22 cellular contexts compared by ENCODE assay signal in the genomic region with DNA sequence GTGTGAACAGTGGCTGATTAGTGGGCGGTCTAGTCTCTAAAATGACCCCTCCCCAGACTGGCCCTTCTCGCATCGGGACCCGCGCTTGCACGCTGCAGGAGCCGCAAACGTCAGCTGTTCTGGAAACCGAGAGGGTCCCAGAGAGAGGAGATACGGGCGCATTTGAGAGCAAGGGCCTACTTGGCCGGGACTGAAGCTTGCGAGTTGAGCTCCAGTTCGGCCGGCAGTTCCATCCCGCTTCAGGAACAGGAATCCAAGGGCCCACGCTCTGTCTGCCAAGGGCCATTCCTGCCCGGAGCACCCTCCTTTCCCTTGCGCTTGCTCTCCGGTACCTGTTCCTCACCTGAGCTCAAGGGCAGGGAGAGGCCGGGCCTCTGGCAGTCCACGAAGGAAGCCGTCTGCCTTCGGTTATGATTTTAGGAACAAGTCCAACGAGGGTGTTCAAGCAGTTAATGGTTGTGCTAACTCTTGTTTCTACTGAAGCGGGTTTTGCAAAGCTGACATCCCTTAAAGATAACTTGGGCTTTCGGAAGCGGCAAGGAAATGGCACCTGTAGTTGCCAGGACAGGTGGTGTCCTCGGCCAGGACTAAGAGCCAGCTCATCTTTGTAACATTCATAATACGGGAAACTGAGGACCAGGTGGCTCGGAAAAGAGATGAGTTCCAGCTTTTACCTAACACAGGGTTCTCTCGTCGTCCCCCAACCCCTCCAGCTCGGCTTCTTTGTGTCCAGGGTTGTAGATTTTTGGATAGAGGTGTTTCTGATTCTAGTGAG. TPM values are rescaled to one million over a fixed set of nuclear protein-coding genes. Genes with fewer than 3 reads are reported as not detected.
DNase-seq lines count a peak whose midpoint lies in the region; ATAC-seq and TF ChIP-seq lines count a peak whose summit lies in the region.
"Had no signal": no experiment of that assay in that cellular context is flagged by ENCODE, and none has a peak within 500 bp of the region (broad histone marks: within the 10 kb centered on the region; RNA-seq: fewer than 3 reads in every experiment).

No MANE protein-coding gene starts in this region.

- H2AFZ ChIP-seq in SK-N-SH (ENCODE audit: low read depth) (no peak overlapping the region), neural cell (ENCODE audit: low read depth, low read length) (no peak overlapping the region)

- no peaks in the 10 kb centered on the region for H3K9me2 ChIP-seq in SK-N-SH
- H3K9me2 ChIP-seq in neural cell (ENCODE audit: insufficient read depth, low read length) = no peaks in the 10 kb centered on the region

- H3F3A ChIP-seq in SK-N-SH (replicated peaks; ENCODE audit: insufficient read depth) (peaks cover 2% of the 10 kb centered on the region), neural cell (ENCODE audit: insufficient read depth, low read length, poor library complexity, severe bottlenecking) (peaks cover 8% of the 10 kb centered on the region)

- H3K79me2 ChIP-seq in SK-N-SH (ENCODE audit: insufficient read depth) (no peaks in the 10 kb centered on the region), neural cell (replicated peaks; ENCODE audit: insufficient read depth, low read length) (peaks cover 90% of the 10 kb centered on the region)

- no peak overlapping the region for H3K4me2 ChIP-seq in SK-N-SH
- H3K4me2 ChIP-seq in neural cell (ENCODE audit: low read length) = no peak overlapping the region

- no peak overlapping the region for H3K4me3 Mint-ChIP-seq in endothelial cell (ENCODE audit: unreplicated experiment)
- H3K4me3 Mint-ChIP-seq: activated CD4-positive, alpha-beta memory T cell treated with anti-CD3 and anti-CD28 coated beads, Interleukin-2, amount 10 ng/mL, durations not matched to agents 7 days and 5 days had no signal

- no peaks in the 10 kb centered on the region for H4K20me1 ChIP-seq in SK-N-SH (ENCODE audit: insufficient read depth)
- H4K20me1 ChIP-seq in neural cell (ENCODE audit: insufficient read depth) = no peaks in the 10 kb centered on the region

- no peaks in the 10 kb centered on the region for H3K9me3 Mint-ChIP-seq in endothelial cell (ENCODE audit: unreplicated experiment)
- H3K9me3 Mint-ChIP-seq: activated CD4-positive, alpha-beta memory T cell treated with anti-CD3 and anti-CD28 coated beads, Interleukin-2, amount 10 ng/mL, durations not matched to agents 7 days and 5 days had no signal

- peaks cover 23% of the 10 kb centered on the region for H3K4me1 Mint-ChIP-seq in endothelial cell (ENCODE audit: unreplicated experiment)

- TF ChIP-seq RAD21 in SK-N-SH (IDR thresholded peaks at IDR 0.05; ENCODE audit: low read length) = no peak
- no peak for TF ChIP-seq RAD21 in neural cell (conservative IDR thresholded peaks at IDR 0.05)

- no peak for TF ChIP-seq POLR2A in esophagus muscularis mucosa (IDR thresholded peaks at IDR 0.05; ENCODE audit: low read depth)

- no peak overlapping the region for H3K27ac ChIP-seq in SK-N-SH (ENCODE audit: low read depth in 2 of 2, low read length in 1 of 2)
- H3K27ac ChIP-seq in neural cell (ENCODE audit: low read length) = peak overlapping the region; percentile 23
- H3K27ac ChIP-seq in esophagus muscularis mucosa (replicated peaks in 1 of 4) = no peak overlapping the region
- H3K27ac ChIP-seq: 22Rv1, body of pancreas, C4-2B, colonic mucosa, gastrocnemius medialis, lower lobe of right lung, thyroid gland, VCaP had no signal

- H3K9me3 ChIP-seq in SK-N-SH (no peaks in the 10 kb centered on the region), neural cell (ENCODE audit: low read length) (peaks cover 4% of the 10 kb centered on the region), esophagus muscularis mucosa (no peaks in the 10 kb centered on the region)
- H3K9me3 ChIP-seq: body of pancreas, colonic mucosa, gastrocnemius medialis, lower lobe of right lung, thyroid gland had no signal

- no peaks in the 10 kb centered on the region for H3K36me3 Mint-ChIP-seq in endothelial cell (ENCODE audit: low read depth, unreplicated experiment)

- no peak for TF ChIP-seq EP300 in SK-N-SH (IDR thresholded peaks at IDR 0.05; ENCODE audit: borderline replicate concordance in 1 of 2, low read depth in 1 of 2, low read length in 1 of 2)
- TF ChIP-seq EP300 in neural cell (conservative IDR thresholded peaks at IDR 0.05; ENCODE audit: poor library complexity, severe bottlenecking) = no peak
- no peak for TF ChIP-seq EP300 in esophagus muscularis mucosa (IDR thresholded peaks at IDR 0.05)

- intact Hi-C loops in esophagus muscularis mucosa (cut with DNase I) = no loop called here

- H3K4me1 ChIP-seq in SK-N-SH (ENCODE audit: control insufficient read depth in 1 of 2, insufficient read depth in 2 of 2, low read depth in 1 of 2, low read length in 1 of 2) (peaks cover 0 to 14% of the 10 kb centered on the region in 2 experiments; a peak in 1 of 4 replicates), esophagus muscularis mucosa (peaks cover 25 to 46% (median 37%) of the 10 kb centered on the region in 4 donors)

- no peaks in the 10 kb centered on the region for H3K36me3 ChIP-seq in SK-N-SH (replicated peaks in 1 of 2; ENCODE audit: control insufficient read depth in 1 of 2, insufficient read depth in 2 of 2, low read length in 1 of 2)
- no peaks in the 10 kb centered on the region for H3K36me3 ChIP-seq in neural cell (ENCODE audit: insufficient read depth, low read length)
- H3K36me3 ChIP-seq in esophagus muscularis mucosa = no peaks in the 10 kb centered on the region
- H3K36me3 ChIP-seq: colonic mucosa, gastrocnemius medialis, lower lobe of right lung, thyroid gland had no signal

- peaks cover 40% of the 10 kb centered on the region for H3K27me3 ChIP-seq in SK-N-SH (ENCODE audit: insufficient read depth)
- H3K27me3 ChIP-seq in neural cell (ENCODE audit: insufficient read depth, low read depth, low read length) = peaks cover 46% of the 10 kb centered on the region
- peaks cover 20 to 70% (median 62%) of the 10 kb centered on the region in 4 donors for H3K27me3 ChIP-seq in esophagus muscularis mucosa

- H3K27ac Mint-ChIP-seq in endothelial cell (ENCODE audit: unreplicated experiment) = no peak overlapping the region
- H3K27ac Mint-ChIP-seq: activated CD4-positive, alpha-beta memory T cell treated with anti-CD3 and anti-CD28 coated beads, Interleukin-2, amount 10 ng/mL, durations not matched to agents 7 days and 5 days had no signal

- H3K27me3 Mint-ChIP-seq in endothelial cell (ENCODE audit: unreplicated experiment) = peaks cover 37% of the 10 kb centered on the region

- DNase-seq in SK-N-SH (peak; percentile 19), GM20000 (ENCODE audit: low spot score) (peak; percentile 10), endothelial cell (ENCODE audit: low spot score) (peak; percentile 22), esophagus muscularis mucosa (ENCODE audit: extremely low spot score) (no peak)
- DNase-seq: activated CD4-positive, alpha-beta memory T cell treated with anti-CD3 and anti-CD28 coated beads, Interleukin-2, amount 10 ng/mL, durations not matched to agents 7 days and 5 days; body of pancreas; colonic mucosa; DMS53; gastrocnemius medialis; lower lobe of right lung; NCI-H1417 treated with DMSO at 0.1 percent for 48 hours; RPMI8226; stimulated activated CD4-positive, alpha-beta T cell treated with anti-CD3 and anti-CD28 coated beads, Interleukin-12 subunit alpha, Interleukin-12 subunit beta, amount 100 ng/mL, for 4 hours; thyroid gland had no signal

- WGBS in SK-N-SH (ENCODE audit: low lambda C conversion rate) = 86% methylated on average over 18 of the region's 34 CpGs
- 18% methylated on average over 24 of the region's 34 CpGs for WGBS in esophagus muscularis mucosa

- no peak overlapping the region for H3K9ac ChIP-seq in SK-N-SH
- H3K9ac ChIP-seq in neural cell (ENCODE audit: low read length) = peak overlapping the region; percentile 92

- TF ChIP-seq CTCF in SK-N-SH (IDR thresholded peaks at IDR 0.05) (no peak), GM20000 (IDR thresholded peaks at IDR 0.05; ENCODE audit: extremely low read depth, missing control alignments) (no peak), endothelial cell (IDR thresholded peaks at IDR 0.05; ENCODE audit: unreplicated experiment) (no peak), neural cell (IDR thresholded peaks at IDR 0.05; ENCODE audit: poor library complexity, severe bottlenecking) (no peak), esophagus muscularis mucosa (IDR thresholded peaks at IDR 0.05) (no peak)

- CTCF ChIA-PET in SK-N-SH (lab: Yijun Ruan, JAX) = interaction anchor here (0.7 to 2.3 kb wide), 6 partner anchors 8 to 508 kb away, joined by 3 to 9 read pairs (median 3); a partner anchor contains a TSS

- ATAC-seq in SK-N-SH treated with all-trans-retinoic acid at 6 μM for 48 hours (no peak), GM18498 (IDR thresholded peaks at IDR 0.05; ENCODE audit: unreplicated experiment) (no peak), HG02970 (IDR thresholded peaks at IDR 0.05; ENCODE audit: low FRiP score, unreplicated experiment) (no peak)
- ATAC-seq: body of pancreas, gastrocnemius medialis, lower lobe of right lung had no signal

- H3K4me3 ChIP-seq in SK-N-SH (ENCODE audit: low read depth in 2 of 2, low read length in 1 of 2) (no peak overlapping the region), neural cell (ENCODE audit: low read length) (peak overlapping the region; percentile 85), esophagus muscularis mucosa (no peak overlapping the region)
- H3K4me3 ChIP-seq: body of pancreas, colonic mucosa, lower lobe of right lung, thyroid gland had no signal

- POLR2A ChIA-PET in SK-N-SH (lab: Yijun Ruan, JAX) = no interaction called here

TF ChIP-seq in SK-N-SH, 30 proteins besides CTCF, POLR2A, EP300 and RAD21 (continues in another document):
- no peak for TF ChIP-seq FOXM1 (IDR thresholded peaks at IDR 0.05; ENCODE audit: low read depth)

TF ChIP-seq in SK-N-SH treated with all-trans-retinoic acid at 6 μM for 48 hours, 23 proteins besides CTCF, POLR2A, EP300 and RAD21 (continues in another document):
- no peak for TF ChIP-seq CSDC2 (CRISPR knock-in tag; IDR thresholded peaks at IDR 0.05)
- TF ChIP-seq ISL1 (CRISPR knock-in tag; IDR thresholded peaks at IDR 0.05) = no peak
- TF ChIP-seq ARNTL (CRISPR knock-in tag; IDR thresholded peaks at IDR 0.05; ENCODE audit: borderline replicate concordance, low read depth) = no peak

TF ChIP-seq in neural cell, 6 proteins besides CTCF, POLR2A, EP300 and RAD21 (continues in another document):
- no peak for TF ChIP-seq TAF1 (IDR thresholded peaks at IDR 0.05; ENCODE audit: low read depth)
- no peak for TF ChIP-seq MXI1 (conservative IDR thresholded peaks at IDR 0.05; ENCODE audit: poor library complexity, severe bottlenecking)

RNA-seq across cellular contexts. Expression of a gene that starts 3.9 kb away (rescaled TPM):
- polyA plus RNA-seq in SK-N-SH (2012; rRNA removed) (0.07 and 0.13 TPM in 2 replicates), neural cell (67.3 and 83.1 TPM in 2 replicates)
- 0.09 and 0.12 TPM in 2 replicates for polyA plus RNA-seq in SK-N-SH (2012; cell fraction: cytosol; rRNA removed)
- 0.22 and 0.37 TPM in 2 replicates for polyA plus RNA-seq in SK-N-SH (2012; cell fraction: nucleus; rRNA removed)
- total RNA-seq in endothelial cell (ENCODE audit: unreplicated experiment) (0.87 TPM), esophagus muscularis mucosa (under 1 TPM in 3 of 4 donors, not detected in 1; 0.17 to 0.83 (median 0.23) TPM)
- 53.3 and 55.8 TPM in 2 replicates for polyA minus RNA-seq in neural cell
- total RNA-seq: body of pancreas, lower lobe of right lung had no signal

RNA-seq across cellular contexts. Expression of a gene that starts 21.3 kb away (rescaled TPM):
- polyA plus RNA-seq in SK-N-SH (2012; rRNA removed) (0.02 TPM in 2 replicates), neural cell (7.7 and 9.3 TPM in 2 replicates)
- 0.03 TPM in 2 replicates for polyA plus RNA-seq in SK-N-SH (2012; cell fraction: cytosol; rRNA removed)
- polyA plus RNA-seq in SK-N-SH (2012; cell fraction: nucleus; rRNA removed) = 0.13 and 0.15 TPM in 2 replicates
- total RNA-seq in endothelial cell (ENCODE audit: unreplicated experiment) (0.28 TPM), esophagus muscularis mucosa (not detected)
- polyA minus RNA-seq in neural cell = 18.7 and 19.3 TPM in 2 replicates
- total RNA-seq: activated CD4-positive, alpha-beta memory T cell treated with anti-CD3 and anti-CD28 coated beads, Interleukin-2, amount 10 ng/mL, durations not matched to agents 7 days and 5 days; body of pancreas; colonic mucosa; gastrocnemius medialis; lower lobe of right lung; pulmonary artery endothelial cell had no signal
